ENCODE assay signal across 13 cellular contexts in the genomic region with DNA sequence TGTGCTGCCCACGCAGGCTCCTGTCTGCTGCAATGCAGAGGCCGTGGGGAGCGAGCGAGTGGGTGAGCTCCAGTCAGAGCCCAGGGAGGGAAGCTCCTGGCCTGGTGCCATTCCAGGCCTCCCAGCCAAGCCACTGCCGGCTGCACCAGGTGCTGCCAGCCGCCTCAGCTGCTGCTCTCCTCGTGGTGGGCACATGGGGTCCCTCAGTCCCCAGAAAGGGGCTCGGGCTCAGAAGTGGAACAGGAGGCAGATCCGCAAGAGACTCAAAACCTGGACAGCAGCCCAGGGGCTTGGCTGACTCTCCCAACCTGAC. TPM values are rescaled to one million over a fixed set of nuclear protein-coding genes. Genes with fewer than 3 reads are reported as not detected.
DNase-seq lines count a peak whose midpoint lies in the region; ATAC-seq and TF ChIP-seq lines count a peak whose summit lies in the region.
"Had no signal": no experiment of that assay in that cellular context is flagged by ENCODE, and none has a peak within 500 bp of the region (broad histone marks: within the 10 kb centered on the region; RNA-seq: fewer than 3 reads in every experiment).

No MANE protein-coding gene starts in this region.

- no peak overlapping the region for H3K9ac ChIP-seq in SK-N-SH

- H3K9me3 ChIP-seq in SK-N-SH (no peaks in the 10 kb centered on the region), HAP-1 (no peaks in the 10 kb centered on the region)

- H3K4me2 ChIP-seq in SK-N-SH, result peak overlapping the region; percentile 93; the same call in 1 of the 2 replicates

- TF ChIP-seq CTCF in SK-N-SH (IDR thresholded peaks at IDR 0.05), result no peak

- no peaks in the 10 kb centered on the region for H3K27me3 ChIP-seq in SK-N-SH (ENCODE audit: insufficient read depth)
- no peaks in the 10 kb centered on the region for H3K27me3 ChIP-seq in HAP-1 (ENCODE audit: low read depth)

- no peak overlapping the region for H3K27ac ChIP-seq in SK-N-SH (ENCODE audit: low read depth in 2 of 2, low read length in 1 of 2)

- 40% methylated on average over 1 of the region's 9 CpGs for WGBS in SK-N-SH (ENCODE audit: low lambda C conversion rate)

- no peaks in the 10 kb centered on the region for H4K20me1 ChIP-seq in SK-N-SH (ENCODE audit: insufficient read depth)

- no peak for TF ChIP-seq RAD21 in SK-N-SH (IDR thresholded peaks at IDR 0.05; ENCODE audit: low read length)

- CTCF ChIA-PET in SK-N-SH (lab: Yijun Ruan, JAX), result interaction anchor here (1.2 to 2.6 kb wide), 3 partner anchors 11 to 170 kb away, joined by 5 to 11 read pairs (median 8); no protein-coding TSS in a partner anchor

- no peak for TF ChIP-seq EP300 in SK-N-SH (IDR thresholded peaks at IDR 0.05; ENCODE audit: borderline replicate concordance in 1 of 2, low read depth in 1 of 2, low read length in 1 of 2)

- in situ Hi-C loops in HAP-1 (cut with MboI; ENCODE audit: low sequenced_read_pairs), result no loop called here

- H3K4me3 ChIP-seq in SK-N-SH (ENCODE audit: low read depth in 2 of 2, low read length in 1 of 2), result no peak overlapping the region
- H3K4me3 ChIP-seq in HAP-1, result no peak overlapping the region

- H3K36me3 ChIP-seq in SK-N-SH (replicated peaks in 1 of 2; ENCODE audit: control insufficient read depth in 1 of 2, insufficient read depth in 2 of 2, low read length in 1 of 2) (no peaks in the 10 kb centered on the region), HAP-1 (replicated peaks) (peaks cover 15% of the 10 kb centered on the region)

- peaks cover 6% of the 10 kb centered on the region for H3F3A ChIP-seq in SK-N-SH (replicated peaks; ENCODE audit: insufficient read depth)

- no peak for ATAC-seq in SK-N-SH treated with all-trans-retinoic acid at 6 μM for 48 hours
- ATAC-seq in HG03175 (IDR thresholded peaks at IDR 0.05; ENCODE audit: unreplicated experiment), result no peak
- ATAC-seq: stimulated activated naive B cell treated with anti-CD40 and anti-IgM and Interleukin-4, amounts not matched to agents 10 μg/mL and 1 μg/mL and 100 μg/mL, for 72 hours had no signal

- H3K79me2 ChIP-seq in SK-N-SH (ENCODE audit: insufficient read depth), result no peaks in the 10 kb centered on the region

- H2AFZ ChIP-seq in SK-N-SH (ENCODE audit: low read depth), result no peak overlapping the region

- POLR2A ChIA-PET in SK-N-SH (lab: Yijun Ruan, JAX), result interaction anchor here (0.8 kb wide), 1 partner anchor 17 kb away, joined by 4 read pairs; a partner anchor contains a TSS

- H3K4me1 ChIP-seq in SK-N-SH (ENCODE audit: control insufficient read depth in 1 of 2, insufficient read depth in 2 of 2, low read depth in 1 of 2, low read length in 1 of 2), result peaks cover 6 to 26% of the 10 kb centered on the region in 2 experiments; a peak in 2 of 4 replicates
- peaks cover 5% of the 10 kb centered on the region for H3K4me1 ChIP-seq in HAP-1

- no peak for DNase-seq in SK-N-SH
- DNase-seq in anterior cingulate cortex (lab: John Stamatoyannopoulos, UW), result peak in 34 of 58 donors; percentile 12 to 60 (median 32)
- peak; percentile 53 for DNase-seq in islet precursor cell
- DNase-seq in GM19238 (ENCODE audit: insufficient read length, low spot score), result no peak
- DNase-seq in HuH-7.5 (ENCODE audit: low spot score), result no peak
- no peak for DNase-seq in HAP-1 (ENCODE audit: low spot score in 2 of 2)
- DNase-seq: immature natural killer cell; NCI-H2107; RPMI8226; stimulated activated CD4-positive, alpha-beta T cell treated with anti-CD3 and anti-CD28 coated beads, Interleukin-1b, Interleukin-23, amount 100 ng/mL, for 48 hours; stimulated activated naive B cell treated with anti-CD40 and anti-IgM and Interleukin-4, amounts not matched to agents 10 μg/mL and 1 μg/mL and 100 μg/mL, for 72 hours had no signal

- no peaks in the 10 kb centered on the region for H3K9me2 ChIP-seq in SK-N-SH

TF ChIP-seq in SK-N-SH, 30 proteins besides CTCF, POLR2A, EP300 and RAD21 (continues in another document):
- no peak for TF ChIP-seq FOSL2 (IDR thresholded peaks at IDR 0.05; ENCODE audit: borderline replicate concordance, low read depth)
- no peak for TF ChIP-seq TCF12 (IDR thresholded peaks at IDR 0.05)
- TF ChIP-seq RFX5 (IDR thresholded peaks at IDR 0.05; ENCODE audit: low read length), result no peak
- TF ChIP-seq, protein P1, sequence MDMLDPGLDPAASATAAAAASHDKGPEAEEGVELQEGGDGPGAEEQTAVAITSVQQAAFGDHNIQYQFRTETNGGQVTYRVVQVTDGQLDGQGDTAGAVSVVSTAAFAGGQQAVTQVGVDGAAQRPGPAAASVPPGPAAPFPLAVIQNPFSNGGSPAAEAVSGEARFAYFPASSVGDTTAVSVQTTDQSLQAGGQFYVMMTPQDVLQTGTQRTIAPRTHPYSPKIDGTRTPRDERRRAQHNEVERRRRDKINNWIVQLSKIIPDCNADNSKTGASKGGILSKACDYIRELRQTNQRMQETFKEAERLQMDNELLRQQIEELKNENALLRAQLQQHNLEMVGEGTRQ (IDR thresholded peaks at IDR 0.05; ENCODE audit: borderline replicate concordance, low read depth, low read length), result no peak
- TF ChIP-seq, protein P2, sequence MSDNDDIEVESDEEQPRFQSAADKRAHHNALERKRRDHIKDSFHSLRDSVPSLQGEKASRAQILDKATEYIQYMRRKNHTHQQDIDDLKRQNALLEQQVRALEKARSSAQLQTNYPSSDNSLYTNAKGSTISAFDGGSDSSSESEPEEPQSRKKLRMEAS (IDR thresholded peaks at IDR 0.05; ENCODE audit: low read depth), result no peak
- no peak for TF ChIP-seq FOXM1 (IDR thresholded peaks at IDR 0.05; ENCODE audit: low read depth)
- TF ChIP-seq SIN3A (IDR thresholded peaks at IDR 0.05; ENCODE audit: borderline replicate concordance, low read depth, low read length), result no peak
- no peak for TF ChIP-seq GABPA (IDR thresholded peaks at IDR 0.05; ENCODE audit: low read depth)
- TF ChIP-seq POLR2AphosphoS5 (IDR thresholded peaks at IDR 0.05; ENCODE audit: low read depth, low read length), result no peak
- TF ChIP-seq YY1 (IDR thresholded peaks at IDR 0.05; ENCODE audit: low read depth), result no peak
- TF ChIP-seq NFIC (IDR thresholded peaks at IDR 0.05; ENCODE audit: borderline replicate concordance), result no peak
- TF ChIP-seq, protein P3, sequence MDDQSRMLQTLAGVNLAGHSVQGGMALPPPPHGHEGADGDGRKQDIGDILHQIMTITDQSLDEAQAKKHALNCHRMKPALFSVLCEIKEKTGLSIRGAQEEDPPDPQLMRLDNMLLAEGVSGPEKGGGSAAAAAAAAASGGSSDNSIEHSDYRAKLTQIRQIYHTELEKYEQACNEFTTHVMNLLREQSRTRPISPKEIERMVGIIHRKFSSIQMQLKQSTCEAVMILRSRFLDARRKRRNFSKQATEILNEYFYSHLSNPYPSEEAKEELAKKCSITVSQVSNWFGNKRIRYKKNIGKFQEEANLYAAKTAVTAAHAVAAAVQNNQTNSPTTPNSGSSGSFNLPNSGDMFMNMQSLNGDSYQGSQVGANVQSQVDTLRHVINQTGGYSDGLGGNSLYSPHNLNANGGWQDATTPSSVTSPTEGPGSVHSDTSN (IDR thresholded peaks at IDR 0.05), result no peak
- no peak for TF ChIP-seq CHD2 (IDR thresholded peaks at IDR 0.05; ENCODE audit: low read length, partially characterized antibody)

TF ChIP-seq in SK-N-SH treated with all-trans-retinoic acid at 6 μM for 48 hours, 23 proteins besides CTCF, POLR2A, EP300 and RAD21:
- no peak for TF ChIP-seq ESRRG (CRISPR knock-in tag; IDR thresholded peaks at IDR 0.05)
- TF ChIP-seq TCF4 (CRISPR knock-in tag; IDR thresholded peaks at IDR 0.05; ENCODE audit: borderline replicate concordance), result no peak
- no peak for TF ChIP-seq ZNF70 (CRISPR knock-in tag; IDR thresholded peaks at IDR 0.05)
- TF ChIP-seq TOX (CRISPR knock-in tag; IDR thresholded peaks at IDR 0.05; ENCODE audit: borderline replicate concordance), result no peak
- TF ChIP-seq PPARA (CRISPR knock-in tag; IDR thresholded peaks at IDR 0.05; ENCODE audit: borderline replicate concordance), result no peak
- no peak for TF ChIP-seq CSDC2 (CRISPR knock-in tag; IDR thresholded peaks at IDR 0.05)
- no peak for TF ChIP-seq ARNTL (CRISPR knock-in tag; IDR thresholded peaks at IDR 0.05; ENCODE audit: borderline replicate concordance, low read depth)
- TF ChIP-seq ZC3H10 (CRISPR knock-in tag; IDR thresholded peaks at IDR 0.05), result no peak
- no peak for TF ChIP-seq SNAI2 (CRISPR knock-in tag; IDR thresholded peaks at IDR 0.05)
- TF ChIP-seq, protein P4, sequence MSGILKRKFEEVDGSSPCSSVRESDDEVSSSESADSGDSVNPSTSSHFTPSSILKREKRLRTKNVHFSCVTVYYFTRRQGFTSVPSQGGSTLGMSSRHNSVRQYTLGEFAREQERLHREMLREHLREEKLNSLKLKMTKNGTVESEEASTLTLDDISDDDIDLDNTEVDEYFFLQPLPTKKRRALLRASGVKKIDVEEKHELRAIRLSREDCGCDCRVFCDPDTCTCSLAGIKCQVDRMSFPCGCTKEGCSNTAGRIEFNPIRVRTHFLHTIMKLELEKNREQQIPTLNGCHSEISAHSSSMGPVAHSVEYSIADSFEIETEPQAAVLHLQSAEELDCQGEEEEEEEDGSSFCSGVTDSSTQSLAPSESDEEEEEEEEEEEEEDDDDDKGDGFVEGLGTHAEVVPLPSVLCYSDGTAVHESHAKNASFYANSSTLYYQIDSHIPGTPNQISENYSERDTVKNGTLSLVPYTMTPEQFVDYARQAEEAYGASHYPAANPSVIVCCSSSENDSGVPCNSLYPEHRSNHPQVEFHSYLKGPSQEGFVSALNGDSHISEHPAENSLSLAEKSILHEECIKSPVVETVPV (CRISPR knock-in tag; IDR thresholded peaks at IDR 0.05), result no peak

RNA-seq across cellular contexts. Expression of a gene that starts 2.4 kb away (rescaled TPM):
- polyA plus RNA-seq in SK-N-SH (2012; rRNA removed), result 6.2 and 7.6 TPM in 2 replicates
- polyA plus RNA-seq in SK-N-SH (2012; cell fraction: cytosol; rRNA removed), result 1.9 and 3.6 TPM in 2 replicates
- polyA plus RNA-seq in SK-N-SH (2012; cell fraction: nucleus; rRNA removed), result 14.0 and 14.7 TPM in 2 replicates

RNA-seq across cellular contexts. Expression of a gene that starts 11.2 kb away (rescaled TPM):
- polyA plus RNA-seq in SK-N-SH (2012; rRNA removed), result 22.0 and 25.6 TPM in 2 replicates
- 7.8 and 13.0 TPM in 2 replicates for polyA plus RNA-seq in SK-N-SH (2012; cell fraction: cytosol; rRNA removed)
- polyA plus RNA-seq in SK-N-SH (2012; cell fraction: nucleus; rRNA removed), result 110 and 155 TPM in 2 replicates

RNA-seq across cellular contexts. Expression of a gene that starts 16.6 kb away (rescaled TPM):
- polyA plus RNA-seq in SK-N-SH (2012; rRNA removed), result 321 and 370 TPM in 2 replicates
- polyA plus RNA-seq in SK-N-SH (2012; cell fraction: cytosol; rRNA removed), result 311 and 326 TPM in 2 replicates
- 430 and 534 TPM in 2 replicates for polyA plus RNA-seq in SK-N-SH (2012; cell fraction: nucleus; rRNA removed)

Comparison
In these comparisons a context has a peak if more than half of its experiments do, and no peak if none do; other contexts are left out.
1. DNase-seq: peak in anterior cingulate cortex (34 of 58) and islet precursor cell (single experiment); none in SK-N-SH (single experiment), GM19238 (single experiment), HuH-7.5 (single experiment) and HAP-1 (0 of 2).